1 cellular context compared by ENCODE assay signal in genomic region chr3:196220587-196220986, GRCh38.
TF ChIP-seq lines count a peak whose summit lies in the region.

No MANE protein-coding gene starts in this region.

TF ChIP-seq in H1, 55 proteins besides CTCF, POLR2A, EP300 and RAD21:
- TF ChIP-seq GTF2F1 (IDR thresholded peaks at IDR 0.05; ENCODE audit: borderline replicate concordance, low read depth, low read length): no peak
- TF ChIP-seq CHD2 (IDR thresholded peaks at IDR 0.05; ENCODE audit: low read length): no peak
- TF ChIP-seq CTBP2 (IDR thresholded peaks at IDR 0.05; ENCODE audit: borderline replicate concordance, insufficient read depth, insufficient read length, low read length): no peak
- TF ChIP-seq EZH2 (IDR thresholded peaks at IDR 0.05; ENCODE audit: low read depth, low read length, severe bottlenecking): no peak
- no peak for TF ChIP-seq BACH1 (IDR thresholded peaks at IDR 0.05; ENCODE audit: low read length)
- no peak for TF ChIP-seq GABPA (IDR thresholded peaks at IDR 0.05; ENCODE audit: borderline replicate concordance, insufficient read depth, low read length)
- TF ChIP-seq E2F6 (IDR thresholded peaks at IDR 0.05): no peak
- TF ChIP-seq MAFK (IDR thresholded peaks at IDR 0.05; ENCODE audit: low read depth, low read length): no peak
- no peak for TF ChIP-seq JUND (IDR thresholded peaks at IDR 0.05; ENCODE audit: low read length)
- TF ChIP-seq MAX (IDR thresholded peaks at IDR 0.05): no peak
- TF ChIP-seq RXRA (IDR thresholded peaks at IDR 0.05; ENCODE audit: insufficient read depth, low read depth, low read length): no peak
- no peak for TF ChIP-seq CREB1 (IDR thresholded peaks at IDR 0.05)
- TF ChIP-seq SIX5 (IDR thresholded peaks at IDR 0.05; ENCODE audit: low read depth, low read length): no peak
- TF ChIP-seq JUN (IDR thresholded peaks at IDR 0.05; ENCODE audit: low read depth, low read length): no peak
- no peak for TF ChIP-seq SRF (IDR thresholded peaks at IDR 0.05; ENCODE audit: low read depth, low read length)
- TF ChIP-seq SAP30 (IDR thresholded peaks at IDR 0.05; ENCODE audit: insufficient read depth, insufficient replicate concordance, low read length): no peak
- TF ChIP-seq EGR1 (IDR thresholded peaks at IDR 0.05; ENCODE audit: borderline replicate concordance, low read depth, low read length): no peak
- TF ChIP-seq KDM5A (IDR thresholded peaks at IDR 0.05; ENCODE audit: low read length): no peak
- no peak for TF ChIP-seq ATF2 (IDR thresholded peaks at IDR 0.05; ENCODE audit: low read length)
